Comparison of ENCODE assay signal across 1 cellular context in genomic region chr16:50151322-50151721, GRCh38.
TF ChIP-seq lines count a peak whose summit lies in the region.

No MANE protein-coding gene starts in this region.

TF ChIP-seq in WTC11, 78 proteins besides CTCF, POLR2A, EP300 and RAD21 (continued from another document):
- TF ChIP-seq HMGXB4 (CRISPR knock-in tag; IDR thresholded peaks at IDR 0.05) (no peak), ARID4B (CRISPR knock-in tag; IDR thresholded peaks at IDR 0.05; ENCODE audit: borderline replicate concordance) (no peak), ZNF423 (CRISPR knock-in tag; IDR thresholded peaks at IDR 0.05) (no peak), ZNF219 (CRISPR knock-in tag; IDR thresholded peaks at IDR 0.05; ENCODE audit: borderline replicate concordance) (no peak), ZNF281 (CRISPR knock-in tag; IDR thresholded peaks at IDR 0.05) (no peak), ATF1 (CRISPR knock-in tag; IDR thresholded peaks at IDR 0.05) (no peak), ZBTB21 (CRISPR knock-in tag; IDR thresholded peaks at IDR 0.05; ENCODE audit: borderline replicate concordance) (no peak), STAT6 (CRISPR knock-in tag; conservative IDR thresholded peaks at IDR 0.05; ENCODE audit: low read depth) (no peak), FOXK1 (CRISPR knock-in tag; IDR thresholded peaks at IDR 0.05) (no peak), USF1 (CRISPR knock-in tag; IDR thresholded peaks at IDR 0.05) (no peak), ZMAT4 (CRISPR knock-in tag; IDR thresholded peaks at IDR 0.05) (no peak), USF2 (CRISPR knock-in tag; IDR thresholded peaks at IDR 0.05) (no peak), FOXP4 (CRISPR knock-in tag; IDR thresholded peaks at IDR 0.05) (no peak)
